In the genomic region with DNA sequence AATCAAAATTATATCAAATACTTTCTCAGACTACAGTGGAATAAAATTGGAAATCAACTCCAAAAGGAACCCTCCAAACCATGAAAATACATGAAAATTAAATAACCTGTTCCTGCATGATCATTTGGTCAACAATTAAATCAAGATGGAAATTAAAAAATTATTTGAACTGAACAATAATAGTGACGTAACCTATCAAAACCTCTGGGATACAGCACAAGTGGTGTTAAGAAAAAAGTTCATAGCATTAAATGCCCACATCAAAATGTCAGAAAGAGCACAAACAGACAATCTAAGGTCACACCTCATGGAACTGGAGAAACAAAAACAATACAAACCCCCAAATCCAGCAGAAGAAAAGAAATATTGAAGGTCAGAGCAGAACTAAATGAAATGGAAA, we compare ENCODE assay signal across 27 cellular contexts.
"Had no signal": no experiment of that assay in that cellular context is flagged by ENCODE, and none has a peak within 500 bp of the region (broad histone marks: within the 10 kb centered on the region; RNA-seq: fewer than 3 reads in every experiment).

No MANE protein-coding gene starts in this region.

- H3K27ac ChIP-seq: stomach, suprapubic skin, testis, thoracic aorta, thyroid gland, tibial artery, tibial nerve, transverse colon, upper lobe of left lung, upper lobe of right lung, uterus, vagina had no signal

- H3K4me3 ChIP-seq: stomach, suprapubic skin, testis, thoracic aorta, thyroid gland, tibial artery, tibial nerve, transverse colon, upper lobe of left lung, upper lobe of right lung, uterus, vagina had no signal

- H3K4me1 ChIP-seq: stomach, suprapubic skin, testis, thyroid gland, tibial artery, tibial nerve, transverse colon, upper lobe of left lung, upper lobe of right lung, uterus, vagina had no signal

- H3K9me3 ChIP-seq: suprapubic skin, testis, thoracic aorta, thyroid gland, tibial artery, transverse colon, upper lobe of left lung, upper lobe of right lung, uterus, vagina had no signal

- ATAC-seq: stimulated activated effector memory CD8-positive, alpha-beta T cell treated with anti-CD3 and anti-CD28 coated beads, Interleukin-12 subunit alpha, Interleukin-12 subunit beta, amount 100 ng/mL, for 72 hours; stimulated activated memory B cell treated with anti-CD40 and anti-IgM and Interleukin-4, amounts not matched to agents 10 μg/mL and 1 μg/mL and 100 μg/mL, for 72 hours; stimulated activated naive B cell treated with anti-CD40 and anti-IgM and Interleukin-4, amounts not matched to agents 10 μg/mL and 1 μg/mL and 100 μg/mL, for 72 hours; stimulated activated naive CD8-positive, alpha-beta T cell treated with anti-CD3 and anti-CD28 coated beads, Interleukin-15, amount 100 ng/mL, for 72 hours; stimulated activated naive CD8-positive, alpha-beta T cell treated with anti-CD3 and anti-CD28 coated beads, Interleukin-15, Interleukin-2, amounts not matched to agents 100 U/mL and 50 U/mL, for 24 hours; upper lobe of right lung had no signal

- FAIRE-seq: urothelium cell line had no signal

- DNase-seq: stimulated activated CD4-positive, alpha-beta T cell treated with anti-CD3 and anti-CD28 coated beads, Interleukin-2, amount 100 ng/mL, for 48 hours; stimulated activated CD4-positive, alpha-beta T cell treated with anti-CD3 and anti-CD28 coated beads, Interleukin-4, amount 100 ng/mL, for 1 hour; stimulated activated CD4-positive, alpha-beta T cell treated with anti-CD3 and anti-CD28 coated beads, Interleukin-4, amount 100 ng/mL, for 24 hours; stimulated activated CD4-positive, alpha-beta T cell treated with anti-CD3 and anti-CD28 coated beads, Interleukin-4, amount 100 ng/mL, for 4 hours; stimulated activated CD8-positive, alpha-beta memory T cell treated with anti-CD3 and anti-CD28 coated beads, Interleukin-4, amount 100 ng/mL, for 48 hours; stimulated activated naive B cell treated with anti-CD40 and anti-IgM and Interleukin-4, amounts not matched to agents 10 μg/mL and 1 μg/mL and 100 μg/mL, for 72 hours; stimulated activated naive CD4-positive, alpha-beta T cell; stimulated activated naive CD4-positive, alpha-beta T cell treated with Interleukin-2 at 50 U/mL for 16 hours; stimulated activated naive CD8-positive, alpha-beta T cell treated with anti-CD3 and anti-CD28 coated beads, Interleukin-15, amount 100 ng/mL, for 72 hours; stimulated activated naive CD8-positive, alpha-beta T cell treated with anti-CD3 and anti-CD28 coated beads, Interleukin-15, Interleukin-2, amounts not matched to agents 100 U/mL and 50 U/mL, for 24 hours; stomach; substantia nigra; testis; thyroid gland; tibial artery; transverse colon; trophoblast cell; upper lobe of left lung; upper lobe of right lung; uterus had no signal

- H3K36me3 ChIP-seq: stomach, suprapubic skin, thoracic aorta, thyroid gland, tibial artery, tibial nerve, transverse colon, upper lobe of left lung, upper lobe of right lung, uterus, vagina had no signal

- H3K27me3 ChIP-seq: stomach, suprapubic skin, testis, thyroid gland, tibial artery, tibial nerve, transverse colon, upper lobe of left lung, upper lobe of right lung, uterus, vagina had no signal
